Comparison of ENCODE assay signal across 8 cellular contexts in genomic region chr18:7566244-7566586, GRCh38. TPM values are rescaled to one million over a fixed set of nuclear protein-coding genes. Genes with fewer than 3 reads are reported as not detected.
DNase-seq lines count a peak whose midpoint lies in the region; ATAC-seq and TF ChIP-seq lines count a peak whose summit lies in the region.

No MANE protein-coding gene starts in this region.

- H3K79me2 ChIP-seq in parathyroid adenoma: peaks cover 4% of the 10 kb centered on the region

- H3K27ac ChIP-seq in WERI-Rb-1: no peak overlapping the region
- H3K27ac ChIP-seq in parathyroid adenoma: peak overlapping the region; percentile 72

- DNase-seq in WERI-Rb-1 (no peak), fibroblast of the aortic adventitia (ENCODE audit: low read depth) (no peak), cerebellar cortex (ENCODE audit: low spot score) (no peak), AG20443 (ENCODE audit: low spot score) (no peak), foreskin melanocyte (no peak)

- H3K9me3 ChIP-seq in ES-I3 (ENCODE audit: control insufficient read depth, insufficient read depth, low read length): 0 out of 2 replicates have a peak, but pooled peaks cover 4% of the 10 kb centered on the region
- no peaks in the 10 kb centered on the region for H3K9me3 ChIP-seq in WERI-Rb-1 (ENCODE audit: severe bottlenecking)
- H3K9me3 ChIP-seq in parathyroid adenoma (ENCODE audit: control insufficient read depth, low read length): no peaks in the 10 kb centered on the region

- H3K27me3 ChIP-seq in WERI-Rb-1 (ENCODE audit: insufficient read depth, low read depth, severe bottlenecking) (peaks cover 22% of the 10 kb centered on the region), parathyroid adenoma (ENCODE audit: control insufficient read depth, insufficient read depth, low read length) (no peaks in the 10 kb centered on the region)

- H2AFZ ChIP-seq in parathyroid adenoma: peak overlapping the region; percentile 89

- peaks cover 6% of the 10 kb centered on the region for H3K4me1 ChIP-seq in ES-I3 (ENCODE audit: insufficient read depth, low read length)
- peaks cover 8% of the 10 kb centered on the region for H3K4me1 ChIP-seq in parathyroid adenoma

- H3K4me3 ChIP-seq in WERI-Rb-1 (ENCODE audit: low read depth, low read length) (peak overlapping the region; percentile 42), fibroblast of the aortic adventitia (ENCODE audit: low read depth, low read length) (peak overlapping the region; percentile 78), parathyroid adenoma (ENCODE audit: low read depth, low read length) (peak overlapping the region; percentile 60)

- TF ChIP-seq CTCF in WERI-Rb-1 (IDR thresholded peaks at IDR 0.05; ENCODE audit: low read depth, low read length): no peak
- no peak for TF ChIP-seq CTCF in fibroblast of the aortic adventitia (IDR thresholded peaks at IDR 0.05; ENCODE audit: insufficient read depth, low read length)
- TF ChIP-seq CTCF in parathyroid adenoma (IDR thresholded peaks at IDR 0.05): no peak

- H3K36me3 ChIP-seq in ES-I3 (ENCODE audit: insufficient read depth, low read length): no peaks in the 10 kb centered on the region
- no peaks in the 10 kb centered on the region for H3K36me3 ChIP-seq in WERI-Rb-1
- H3K36me3 ChIP-seq in parathyroid adenoma (ENCODE audit: control insufficient read depth, insufficient read depth, low read length): no peaks in the 10 kb centered on the region

- ATAC-seq in GM19328 (IDR thresholded peaks at IDR 0.05; ENCODE audit: unreplicated experiment): no peak

- peak overlapping the region; percentile 70 for H3K4me2 ChIP-seq in parathyroid adenoma (ENCODE audit: low read length)

- H3K9ac ChIP-seq in ES-I3 (ENCODE audit: low read depth, low read length) (peak overlapping the region; percentile 89), parathyroid adenoma (no peak overlapping the region)

RNA-seq across cellular contexts. Expression of gene PTPRM, which starts 0.9 kb away (rescaled TPM):
- 64.2 and 65.3 TPM in 2 replicates for total RNA-seq in fibroblast of the aortic adventitia (ENCODE audit: low replicate concordance)
